23 cellular contexts compared by ENCODE assay signal in the genomic region with DNA sequence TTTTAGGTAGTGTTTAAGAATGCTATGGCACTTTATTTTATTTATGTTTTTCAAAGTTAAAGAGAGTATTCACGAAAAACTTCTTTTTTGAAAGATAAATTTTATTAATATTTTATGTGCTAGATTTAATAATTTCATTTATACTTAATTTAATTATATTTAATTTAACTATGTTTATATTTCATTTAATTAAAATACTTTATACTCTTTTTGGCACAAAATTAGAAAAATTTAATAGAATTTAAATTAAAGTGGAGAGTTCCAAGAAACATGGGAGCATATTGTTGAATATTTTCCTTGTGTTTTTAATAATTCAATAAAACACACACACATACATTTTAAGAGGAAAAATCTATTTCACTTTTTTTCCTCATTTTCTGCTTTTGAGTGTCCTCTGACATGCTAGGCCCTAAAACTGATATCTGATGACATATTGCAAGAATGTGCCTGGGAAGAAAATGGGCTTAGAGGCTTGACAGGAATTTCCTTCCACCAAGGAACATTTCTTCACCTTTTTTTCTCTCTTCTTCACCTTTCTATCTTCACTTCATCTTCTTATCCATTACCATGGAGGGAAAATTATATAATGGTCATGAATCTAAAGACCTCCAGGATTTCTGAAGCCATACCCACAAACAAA. TPM values are rescaled to one million over a fixed set of nuclear protein-coding genes. Genes with fewer than 3 reads are reported as not detected.
A peak's percentile ranks its signal among the peaks of the same experiment; 100 is the strongest.
DNase-seq lines count a peak whose midpoint lies in the region; FAIRE-seq and TF ChIP-seq lines count a peak whose summit lies in the region.
"Had no signal": no experiment of that assay in that cellular context is flagged by ENCODE, and none has a peak within 500 bp of the region (broad histone marks: within the 10 kb centered on the region; RNA-seq: fewer than 3 reads in every experiment).

No MANE protein-coding gene starts in this region.

- H3K9me3 ChIP-seq in small intestine (ENCODE audit: control insufficient read depth, low read depth), result no peaks in the 10 kb centered on the region
- H3K9me3 ChIP-seq: right lobe of liver had no signal

- no peak overlapping the region for H3K4me3 ChIP-seq in small intestine (ENCODE audit: low read depth in 1 of 2, low read length in 2 of 2)
- H3K4me3 ChIP-seq: heart right ventricle, lung, PC-9, right lobe of liver had no signal

- TF ChIP-seq CTCF in GM20000 (IDR thresholded peaks at IDR 0.05; ENCODE audit: extremely low read depth, missing control alignments), result no peak

- H3K36me3 ChIP-seq in small intestine (ENCODE audit: control insufficient read depth in 2 of 2, insufficient read depth in 2 of 2, low read length in 2 of 2), result no peaks in the 10 kb centered on the region
- H3K36me3 ChIP-seq: heart right ventricle, right lobe of liver had no signal

- H3K27ac ChIP-seq in small intestine (ENCODE audit: low read depth in 1 of 2, low read length in 1 of 2), result no peak overlapping the region
- H3K27ac ChIP-seq: heart right ventricle, PC-9, right lobe of liver had no signal

- FAIRE-seq in RCC 7860 (lab: Jason Lieb, UNC) (peak; percentile 79), endometrium (lab: Jason Lieb, UNC) (peak; percentile 89), small intestine (lab: Jason Lieb, UNC) (peak; percentile 93)

- WGBS in small intestine, 3 donors, result 90 to 93% (median 91%) methylated on average over 1 of the region's 1 CpG

- DNase-seq in RCC 7860 (ENCODE audit: low spot score), result no peak
- DNase-seq in myocyte (ENCODE audit: low read depth), result peak; percentile 49
- DNase-seq in small intestine, result no peak
- no peak for DNase-seq in GM20000 (ENCODE audit: low spot score)
- DNase-seq in NCI-H748 (lab: John Stamatoyannopoulos, UW; ENCODE audit: unreplicated experiment), result no peak
- DNase-seq in stimulated activated naive CD4-positive, alpha-beta T cell treated with Interleukin-2 at 50 U/mL for 16 hours (lab: John Stamatoyannopoulos, UW), result no peak
- DNase-seq in hepatic stellate cell (ENCODE audit: low spot score), result no peak
- DNase-seq: activated CD4-positive, alpha-beta T cell treated with anti-CD3 and anti-CD28 coated beads for 36 hours; activated CD8-positive, alpha-beta T cell treated with anti-CD3 and anti-CD28 coated beads, Interleukin-2, amount 10 ng/mL, durations not matched to agents 7 days and 5 days; activated naive CD4-positive, alpha-beta T cell treated with anti-CD3 and anti-CD28 coated beads for 36 hours; COR-L47; DMS53; GDM1; heart right ventricle; left cardiac atrium; NCI-H2081; NCI-H526; NK-92 treated with Interleukin-12 subunit alpha and Interleukin-12 subunit beta, amount 100 ng/mL, for 24 hours; PC-9; posterior cingulate gyrus; right lobe of liver had no signal

- H3K4me1 ChIP-seq in small intestine (ENCODE audit: control insufficient read depth in 2 of 2, insufficient read depth in 1 of 2, low read depth in 1 of 2, low read length in 1 of 2), result no peaks in the 10 kb centered on the region
- H3K4me1 ChIP-seq: right lobe of liver had no signal

- H3K27me3 ChIP-seq in small intestine (ENCODE audit: control insufficient read depth in 2 of 2, insufficient read depth in 2 of 2, low read length in 2 of 2), result no peaks in the 10 kb centered on the region
- H3K27me3 ChIP-seq: heart right ventricle, right lobe of liver had no signal

RNA-seq across cellular contexts. Expression of a gene that starts 15.4 kb away (rescaled TPM):
- 14.7 and 17.8 TPM in 2 replicates for total RNA-seq in myocyte
- 6.2 TPM for polyA plus RNA-seq in myocyte (2012)
- 1 to 10 TPM; 1.2 to 3.2 (median 1.6) TPM for polyA plus RNA-seq in small intestine
- total RNA-seq: activated CD4-positive, alpha-beta T cell treated with anti-CD3 and anti-CD28 coated beads for 36 hours; activated CD8-positive, alpha-beta T cell treated with anti-CD3 and anti-CD28 coated beads, Interleukin-2, amount 10 ng/mL, durations not matched to agents 7 days and 5 days; activated naive CD4-positive, alpha-beta T cell treated with anti-CD3 and anti-CD28 coated beads for 36 hours; PC-9 had no signal
